25 cellular contexts compared by ENCODE assay signal in genomic region chr10:131694168-131694962, GRCh38.
"Had no signal": no experiment of that assay in that cellular context is flagged by ENCODE, and none has a peak within 500 bp of the region (broad histone marks: within the 10 kb centered on the region; RNA-seq: fewer than 3 reads in every experiment).

No MANE protein-coding gene starts in this region.

- H3K27me3 ChIP-seq: thyroid gland, uterus had no signal

- ATAC-seq: activated CD4-positive, alpha-beta T cell treated with anti-CD3 and anti-CD28 coated beads for 36 hours; left cardiac atrium had no signal

- H3K27me3 Mint-ChIP-seq: activated B cell treated with CpG ODN at 0.5 μM for 24 hours; stimulated activated naive CD8-positive, alpha-beta T cell treated with anti-CD3 and anti-CD28 coated beads, Interleukin-15, Interleukin-2, amounts not matched to agents 100 ng/mL and 50 ng/mL, for 24 hours had no signal

- H3K4me1 Mint-ChIP-seq: activated B cell treated with CpG ODN at 0.5 μM for 24 hours; activated CD4-positive, alpha-beta T cell treated with anti-CD3 and anti-CD28 coated beads for 36 hours; activated naive CD4-positive, alpha-beta T cell treated with anti-CD3 and anti-CD28 coated beads, Interleukin-2, amount 50 U/mL, for 24 hours; brain had no signal

- H3K36me3 ChIP-seq: esophagus muscularis mucosa, thyroid gland, uterus had no signal

- H3K9me3 Mint-ChIP-seq: activated B cell treated with CpG ODN at 0.5 μM for 24 hours; activated naive CD4-positive, alpha-beta T cell treated with anti-CD3 and anti-CD28 coated beads, Interleukin-2, amount 50 U/mL, for 24 hours; activated T-helper 1 cell treated with anti-CD3 and anti-CD28 coated beads, Interleukin-12 subunit alpha, Interleukin-12 subunit beta, Interleukin-2, Interleukin-4 antibody, amounts not matched to agents 30 ng/mL and 10 ng/mL and 1 ng/mL, durations not matched to agents 14 hours and 24 hours and 36 hours; stimulated activated naive CD8-positive, alpha-beta T cell treated with anti-CD3 and anti-CD28 coated beads, Interleukin-15, Interleukin-2, amounts not matched to agents 100 ng/mL and 50 ng/mL, for 24 hours had no signal

- H3K4me1 ChIP-seq: esophagus muscularis mucosa, thyroid gland, uterus had no signal

- H3K27ac ChIP-seq: esophagus muscularis mucosa, thyroid gland, uterus had no signal

- H3K36me3 Mint-ChIP-seq: activated naive CD4-positive, alpha-beta T cell treated with anti-CD3 and anti-CD28 coated beads, Interleukin-2, amount 50 U/mL, for 24 hours; brain; memory B cell had no signal

- H3K9me3 ChIP-seq: esophagus muscularis mucosa, thyroid gland, uterus had no signal

- H3K4me3 Mint-ChIP-seq: activated B cell treated with CpG ODN at 0.5 μM for 24 hours; activated CD4-positive, alpha-beta T cell treated with anti-CD3 and anti-CD28 coated beads for 36 hours; activated naive CD4-positive, alpha-beta T cell treated with anti-CD3 and anti-CD28 coated beads, Interleukin-2, amount 50 U/mL, for 24 hours; activated T-helper 1 cell treated with anti-CD3 and anti-CD28 coated beads, Interleukin-12 subunit alpha, Interleukin-12 subunit beta, Interleukin-2, Interleukin-4 antibody, amounts not matched to agents 30 ng/mL and 10 ng/mL and 1 ng/mL, durations not matched to agents 14 hours and 24 hours and 36 hours; brain; memory B cell; neural crest cell; stimulated activated naive CD8-positive, alpha-beta T cell treated with anti-CD3 and anti-CD28 coated beads, Interleukin-15, Interleukin-2, amounts not matched to agents 100 ng/mL and 50 ng/mL, for 24 hours had no signal

- H3K27ac Mint-ChIP-seq: activated B cell treated with CpG ODN at 0.5 μM for 24 hours; activated CD4-positive, alpha-beta T cell treated with anti-CD3 and anti-CD28 coated beads for 36 hours; activated naive CD4-positive, alpha-beta T cell treated with anti-CD3 and anti-CD28 coated beads, Interleukin-2, amount 50 U/mL, for 24 hours; activated T-helper 1 cell treated with anti-CD3 and anti-CD28 coated beads, Interleukin-12 subunit alpha, Interleukin-12 subunit beta, Interleukin-2, Interleukin-4 antibody, amounts not matched to agents 30 ng/mL and 10 ng/mL and 1 ng/mL, durations not matched to agents 14 hours and 24 hours and 36 hours; brain; memory B cell; progenitor cell of endocrine pancreas; stimulated activated naive CD8-positive, alpha-beta T cell treated with anti-CD3 and anti-CD28 coated beads, Interleukin-15, Interleukin-2, amounts not matched to agents 100 ng/mL and 50 ng/mL, for 24 hours had no signal

- DNase-seq: activated B cell treated with CpG ODN at 0.5 μM for 24 hours; activated CD4-positive, alpha-beta T cell treated with anti-CD3 and anti-CD28 coated beads for 36 hours; activated CD4-positive, alpha-beta T cell treated with anti-CD3 and anti-CD28 coated beads, Interleukin-2, amount 50 U/mL, for 4 hours; activated gamma-delta T cell; activated T-cell treated with anti-CD3 and anti-CD28 coated beads for 4 hours; anterior cingulate cortex; caudate nucleus; effector memory CD4-positive, alpha-beta T cell; glutamatergic neuron; hypothalamus; left cardiac atrium; stimulated activated CD4-positive, alpha-beta T cell treated with anti-CD3 and anti-CD28 coated beads, Interleukin-12 subunit alpha, Interleukin-12 subunit beta, amount 100 ng/mL, for 4 hours; stimulated activated CD4-positive, alpha-beta T cell treated with anti-CD3 and anti-CD28 coated beads, Interleukin-4, amount 100 ng/mL, for 4 hours; substantia nigra; T-helper 9 cell; thyroid gland had no signal

- H3K4me3 ChIP-seq: esophagus muscularis mucosa, thyroid gland, uterus had no signal
